ENCODE assay signal across 24 cellular contexts in genomic region chr3:160638184-160638583, GRCh38. TPM values are rescaled to one million over a fixed set of nuclear protein-coding genes. Genes with fewer than 3 reads are reported as not detected.
DNase-seq lines count a peak whose midpoint lies in the region; ATAC-seq, FAIRE-seq and TF ChIP-seq lines count a peak whose summit lies in the region.
"Had no signal": no experiment of that assay in that cellular context is flagged by ENCODE, and none has a peak within 500 bp of the region (broad histone marks: within the 10 kb centered on the region; RNA-seq: fewer than 3 reads in every experiment).

No MANE protein-coding gene starts in this region.

- no peaks in the 10 kb centered on the region for H3K4me1 ChIP-seq in A549
- no peaks in the 10 kb centered on the region for H3K4me1 ChIP-seq in IMR-90 (ENCODE audit: control insufficient read depth, insufficient read depth, low read length)
- no peaks in the 10 kb centered on the region for H3K4me1 ChIP-seq in K562 (replicated peaks in 1 of 2; ENCODE audit: control insufficient read depth in 2 of 2, insufficient read depth in 2 of 2, low read length in 2 of 2)
- peaks cover 0 to 4% (median 0%) of the 10 kb centered on the region in 4 experiments; a peak in 3 of 7 replicates for H3K4me1 ChIP-seq in H1 (replicated peaks in 1 of 4; ENCODE audit: control insufficient read depth in 3 of 4, insufficient read depth in 4 of 4, low read length in 3 of 4)
- H3K4me1 ChIP-seq: BLaER1 treated with 17β-estradiol and CSF1 and Interleukin-3, amounts not matched to agents 10 nM and 100 nM; Caco-2 had no signal

- no peak for TF ChIP-seq CTCF in A549 (IDR thresholded peaks at IDR 0.05)
- no peak for TF ChIP-seq CTCF in IMR-90 (conservative IDR thresholded peaks at IDR 0.05; ENCODE audit: low read depth, low read length)
- TF ChIP-seq CTCF in K562 (IDR thresholded peaks at IDR 0.05 in 2 of 3, conservative IDR thresholded peaks at IDR 0.05 in 1 of 3; ENCODE audit: insufficient read depth in 2 of 3, low read depth in 1 of 3, low read length in 3 of 3), result no peak
- no peak for TF ChIP-seq CTCF in H1 (IDR thresholded peaks at IDR 0.05; ENCODE audit: control extremely low read depth in 1 of 3, insufficient read depth in 1 of 3, low read depth in 1 of 3, low read length in 3 of 3)
- TF ChIP-seq CTCF in progenitor cell of endocrine pancreas (IDR thresholded peaks at IDR 0.05; ENCODE audit: unreplicated experiment), result no peak

- no peak overlapping the region for H3K56ac ChIP-seq in IMR-90 (ENCODE audit: extremely low read depth, insufficient read depth, low read length)
- H3K56ac ChIP-seq in H1 (replicated peaks; ENCODE audit: insufficient read length, low read depth, low read length), result no peak overlapping the region

- H3K4me2 ChIP-seq in A549 (no peak overlapping the region), IMR-90 (ENCODE audit: low read depth, low read length) (no peak overlapping the region), K562 (ENCODE audit: insufficient read depth, low read length) (no peak overlapping the region), H1 (ENCODE audit: insufficient read depth in 1 of 2, low read depth in 2 of 2, low read length in 2 of 2) (no peak overlapping the region)
- H3K4me2 ChIP-seq: BLaER1 treated with 17β-estradiol and CSF1 and Interleukin-3, amounts not matched to agents 10 nM and 100 nM had no signal

- TF ChIP-seq POLR2A in A549 (IDR thresholded peaks at IDR 0.05; ENCODE audit: low read length) (no peak), IMR-90 (IDR thresholded peaks at IDR 0.05; ENCODE audit: low read depth, low read length) (no peak), K562 (conservative IDR thresholded peaks at IDR 0.05) (no peak), H1 (IDR thresholded peaks at IDR 0.05; ENCODE audit: control extremely low read depth in 1 of 2, low read depth in 2 of 2, low read length in 2 of 2) (no peak)

- H3K79me1 ChIP-seq in IMR-90 (ENCODE audit: low read depth in 1 of 2, low read length in 2 of 2) (no peaks in the 10 kb centered on the region), H1 (ENCODE audit: low read depth, low read length) (no peaks in the 10 kb centered on the region)

- no peak overlapping the region for H2AK9ac ChIP-seq in IMR-90 (replicated peaks; ENCODE audit: low read depth, low read length, poor library complexity)

- no peak overlapping the region for H3K27ac Mint-ChIP-seq in progenitor cell of endocrine pancreas
- H3K27ac Mint-ChIP-seq: B cell; CD4-positive, alpha-beta T cell; CD8-positive, alpha-beta T cell had no signal

- no peak overlapping the region for H2BK12ac ChIP-seq in H1 (ENCODE audit: low read depth, low read length)

- no peak overlapping the region for H3K9ac ChIP-seq in IMR-90 (ENCODE audit: low read depth, low read length)
- no peak overlapping the region for H3K9ac ChIP-seq in K562 (ENCODE audit: insufficient read depth in 1 of 2, low read depth in 2 of 2, low read length in 2 of 2)
- no peak overlapping the region for H3K9ac ChIP-seq in H1 (replicated peaks in 1 of 4; ENCODE audit: extremely low read depth in 1 of 4, low read depth in 3 of 4, low read length in 3 of 4)
- H3K9ac ChIP-seq: BLaER1 treated with 17β-estradiol and CSF1 and Interleukin-3, amounts not matched to agents 10 nM and 100 nM had no signal

- H4K8ac ChIP-seq in IMR-90 (ENCODE audit: low read depth in 2 of 2, low read length in 2 of 2) (no peak overlapping the region), H1 (ENCODE audit: extremely low read depth, insufficient read depth, low read length) (no peak overlapping the region)

- H3K9me3 ChIP-seq in A549, result no peaks in the 10 kb centered on the region
- no peaks in the 10 kb centered on the region for H3K9me3 ChIP-seq in IMR-90 (ENCODE audit: control insufficient read depth, insufficient read depth, low read length)
- no peaks in the 10 kb centered on the region for H3K9me3 ChIP-seq in K562 (replicated peaks; ENCODE audit: control insufficient read depth, insufficient read depth, low read depth, low read length)
- no peaks in the 10 kb centered on the region for H3K9me3 ChIP-seq in H1 (ENCODE audit: insufficient read depth in 2 of 2, low read depth in 1 of 2, low read length in 1 of 2)
- H3K9me3 ChIP-seq: BLaER1 treated with 17β-estradiol and CSF1 and Interleukin-3, amounts not matched to agents 10 nM and 100 nM; Caco-2 had no signal

- H3K23me2 ChIP-seq in H1 (ENCODE audit: low read depth, low read length), result no peaks in the 10 kb centered on the region

- H3K4me3 ChIP-seq in A549, result no peak overlapping the region
- no peak overlapping the region for H3K4me3 ChIP-seq in IMR-90 (ENCODE audit: insufficient read depth, low read depth, low read length)
- no peak overlapping the region for H3K4me3 ChIP-seq in K562
- H3K4me3 ChIP-seq in H1 (ENCODE audit: extremely low read depth in 1 of 4, insufficient read depth in 2 of 4, low read depth in 3 of 4, low read length in 4 of 4), result no peak overlapping the region
- H3K4me3 ChIP-seq: BLaER1 treated with 17β-estradiol and CSF1 and Interleukin-3, amounts not matched to agents 10 nM and 100 nM had no signal

- dilution Hi-C loops in IMR-90 (cut with HindIII; ENCODE audit: low sequenced_read_pairs, unreplicated experiment), result no loop called here

- no TSS peak for BruUV-seq in IMR-90 (replicated peaks; lab: Mats Ljungman, UMichigan)
- BruUV-seq in K562 (replicated peaks; lab: Mats Ljungman, UMichigan), result no TSS peak

- FAIRE-seq in A549 (lab: Jason Lieb, UNC), result no peak
- FAIRE-seq in K562 (lab: Jason Lieb, UNC), result no peak
- FAIRE-seq in H1 (lab: Jason Lieb, UNC), result no peak
- FAIRE-seq: A204.1, D721Med, G401.6, GM12891, GM19239 had no signal

- H2BK5ac ChIP-seq in IMR-90 (ENCODE audit: low read depth, low read length, poor library complexity, severe bottlenecking) (no peak overlapping the region), H1 (ENCODE audit: low read depth, low read length) (no peak overlapping the region)

- no peaks in the 10 kb centered on the region for H3K36me3 Mint-ChIP-seq in activated T-cell treated with anti-CD3 and anti-CD28 coated beads, Interleukin-2, amount 50 U/mL, for 4 hours (ENCODE audit: insufficient read depth)
- H3K36me3 Mint-ChIP-seq in progenitor cell of endocrine pancreas (ENCODE audit: insufficient read depth), result no peaks in the 10 kb centered on the region
- H3K36me3 Mint-ChIP-seq: CD8-positive, alpha-beta T cell had no signal

- H3K4ac ChIP-seq in IMR-90 (ENCODE audit: low read depth, low read length) (no peak overlapping the region), H1 (replicated peaks; ENCODE audit: insufficient read length, low read depth, low read length) (no peak overlapping the region)

- H2AFZ ChIP-seq in IMR-90 (replicated peaks; ENCODE audit: low read length, poor library complexity), result no peak overlapping the region
- no peak overlapping the region for H2AFZ ChIP-seq in K562 (ENCODE audit: low read depth, low read length)
- H2AFZ ChIP-seq in H1 (ENCODE audit: low read length), result no peak overlapping the region

- H2BK20ac ChIP-seq in IMR-90 (ENCODE audit: low read depth, low read length) (no peak overlapping the region), H1 (ENCODE audit: low read length) (no peak overlapping the region)

- no peaks in the 10 kb centered on the region for H3K9me3 Mint-ChIP-seq in activated T-cell treated with anti-CD3 and anti-CD28 coated beads, Interleukin-2, amount 50 U/mL, for 4 hours
- H3K9me3 Mint-ChIP-seq in progenitor cell of endocrine pancreas (ENCODE audit: low read depth), result no peaks in the 10 kb centered on the region
- H3K9me3 Mint-ChIP-seq: CD4-positive, alpha-beta T cell; CD8-positive, alpha-beta T cell had no signal

- H2BK120ac ChIP-seq in IMR-90 (ENCODE audit: low read depth, low read length), result no peak overlapping the region
- no peak overlapping the region for H2BK120ac ChIP-seq in H1 (replicated peaks; ENCODE audit: low read depth, low read length)

- DNase-seq in A549 (ENCODE audit: low read depth in 1 of 2, low spot score in 1 of 2) (no peak), IMR-90 (no peak), K562 (ENCODE audit: extremely low read depth in 1 of 4, low spot score in 3 of 4) (no peak), H1 (ENCODE audit: low read depth in 1 of 2, low spot score in 2 of 2) (no peak), progenitor cell of endocrine pancreas (ENCODE audit: low spot score, unreplicated experiment) (no peak)
- DNase-seq in activated T-cell treated with anti-CD3 and anti-CD28 coated beads, Interleukin-2, amount 50 U/mL, for 4 hours, result no peak
- DNase-seq: 8988T; AML-193; Caco-2; Calu3; CD4-positive, alpha-beta T cell; CD8-positive, alpha-beta T cell; DMS79 treated with DMSO at 0.1 percent for 48 hours; GF-D8 had no signal

- no peak overlapping the region for H2AK5ac ChIP-seq in IMR-90 (ENCODE audit: low read depth, low read length)
- H2AK5ac ChIP-seq in H1 (ENCODE audit: low read depth, low read length), result no peak overlapping the region

- no peaks in the 10 kb centered on the region for H3K9me1 ChIP-seq in IMR-90 (ENCODE audit: insufficient read depth, low read length)
- H3K9me1 ChIP-seq in K562 (ENCODE audit: control insufficient read depth, insufficient read depth, low read length), result no peaks in the 10 kb centered on the region

- H4K5ac ChIP-seq in IMR-90 (ENCODE audit: low read depth, low read length), result no peak overlapping the region
- no peak overlapping the region for H4K5ac ChIP-seq in H1 (ENCODE audit: insufficient read length, low read depth, low read length)

- ATAC-seq in A549 (no peak), IMR-90 (ENCODE audit: low read depth) (no peak), K562 (no peak), GM21619 (IDR thresholded peaks at IDR 0.05; ENCODE audit: unreplicated experiment) (no peak)
- no peak for ATAC-seq in activated T-cell treated with anti-CD3 and anti-CD28 coated beads, Interleukin-2, amount 50 U/mL, for 4 hours
- ATAC-seq: CD8-positive, alpha-beta T cell had no signal

- CTCF ChIA-PET in A549 (lab: Yijun Ruan, JAX), result no interaction called here
- CTCF ChIA-PET in IMR-90 (lab: Yijun Ruan, JAX), result interaction anchor here (0.6 kb wide), 1 partner anchor 1799 kb away, joined by 3 read pairs; no protein-coding TSS in a partner anchor
- CTCF ChIA-PET in K562 (lab: Yijun Ruan, JAX; ENCODE audit: low intra/inter-chr PET ratio), result no interaction called here
- CTCF ChIA-PET in H1 (lab: Charles Lee; ENCODE audit: partially characterized antibody), result no interaction called here

- H3K27me3 ChIP-seq in IMR-90 (ENCODE audit: control insufficient read depth, insufficient read depth, low read length) (no peaks in the 10 kb centered on the region), K562 (ENCODE audit: control insufficient read depth in 2 of 2, insufficient read depth in 2 of 2, low read length in 2 of 2) (no peaks in the 10 kb centered on the region; a peak in 1 of 5 replicates), H1 (replicated peaks in 1 of 4; ENCODE audit: control insufficient read depth in 3 of 4, extremely low read depth in 1 of 4, insufficient read depth in 3 of 4, low read length in 3 of 4) (no peaks in the 10 kb centered on the region)
- H3K27me3 ChIP-seq: BLaER1 treated with 17β-estradiol and CSF1 and Interleukin-3, amounts not matched to agents 10 nM and 100 nM had no signal

- TF ChIP-seq RAD21 in A549 (conservative IDR thresholded peaks at IDR 0.05 in 1 of 2, IDR thresholded peaks at IDR 0.05 in 1 of 2) (no peak), IMR-90 (IDR thresholded peaks at IDR 0.05; ENCODE audit: low read length) (no peak), K562 (CRISPR knock-in tag; conservative IDR thresholded peaks at IDR 0.05 in 1 of 2, IDR thresholded peaks at IDR 0.05 in 1 of 2) (no peak), H1 (IDR thresholded peaks at IDR 0.05 in 1 of 2, conservative IDR thresholded peaks at IDR 0.05 in 1 of 2; ENCODE audit: low read depth in 2 of 2, low read length in 2 of 2) (no peak)

- H3K36me3 ChIP-seq in IMR-90 (ENCODE audit: control insufficient read depth, insufficient read depth, low read length) (no peaks in the 10 kb centered on the region), K562 (ENCODE audit: control insufficient read depth, insufficient read depth, low read length) (no peaks in the 10 kb centered on the region), H1 (ENCODE audit: control insufficient read depth in 2 of 4, insufficient read depth in 4 of 4, low read length in 3 of 4) (no peaks in the 10 kb centered on the region)
- H3K36me3 ChIP-seq: BLaER1 treated with 17β-estradiol and CSF1 and Interleukin-3, amounts not matched to agents 10 nM and 100 nM had no signal

- H2BK15ac ChIP-seq in IMR-90 (ENCODE audit: low read depth, low read length) (no peak overlapping the region), H1 (ENCODE audit: low read length) (no peak overlapping the region)

- H3K18ac ChIP-seq in IMR-90 (ENCODE audit: low read depth, low read length), result no peak overlapping the region
- H3K18ac ChIP-seq in H1 (ENCODE audit: extremely low read depth, low read length), result no peak overlapping the region

- H3K4me3 Mint-ChIP-seq in activated T-cell treated with anti-CD3 and anti-CD28 coated beads, Interleukin-2, amount 50 U/mL, for 4 hours, result no peak overlapping the region
- H3K4me3 Mint-ChIP-seq in progenitor cell of endocrine pancreas (ENCODE audit: low read depth), result no peak overlapping the region
- H3K4me3 Mint-ChIP-seq: B cell; CD4-positive, alpha-beta T cell; CD8-positive, alpha-beta T cell had no signal

- TF ChIP-seq EP300 in A549 (IDR thresholded peaks at IDR 0.05) (no peak), K562 (IDR thresholded peaks at IDR 0.05; ENCODE audit: low read length) (no peak), H1 (IDR thresholded peaks at IDR 0.05; ENCODE audit: borderline replicate concordance in 1 of 2, low read depth in 2 of 2, low read length in 2 of 2) (no peak)

- H3K23ac ChIP-seq in IMR-90 (ENCODE audit: low read depth, low read length) (no peak overlapping the region), H1 (ENCODE audit: insufficient read length) (no peak overlapping the region)

- intact Hi-C loops in IMR-90 (cut with micrococcal nuclease), result no loop called here
- intact Hi-C loops in K562 (cut with micrococcal nuclease), result no loop called here

- in situ Hi-C loops in IMR-90 (cut with MboI; ENCODE audit: low sequenced_read_pairs), result no loop called here
- in situ Hi-C loops in K562 (cut with MboI), result no loop called here

- H3K14ac ChIP-seq in IMR-90 (replicated peaks; ENCODE audit: low read depth, low read length) (no peak overlapping the region), H1 (ENCODE audit: insufficient read length) (no peak overlapping the region)

- POLR2A ChIA-PET in A549 (lab: Yijun Ruan, JAX), result no interaction called here
- POLR2A ChIA-PET in IMR-90 (lab: Charles Lee; ENCODE audit: unreplicated experiment), result no interaction called here
- POLR2A ChIA-PET in K562 (lab: Yijun Ruan, JAX), result no interaction called here
- POLR2A ChIA-PET in H1 (lab: Charles Lee; ENCODE audit: partially characterized antibody), result no interaction called here

- H3K79me2 ChIP-seq in K562 (ENCODE audit: control insufficient read depth, insufficient read depth, low read length) (no peaks in the 10 kb centered on the region), H1 (ENCODE audit: control insufficient read depth in 1 of 2, insufficient read depth in 2 of 2, low read length in 2 of 2) (no peaks in the 10 kb centered on the region)

- 52% methylated on average over 2 of the region's 2 CpGs for WGBS in A549 (ENCODE audit: missing lambda C conversion rate)
- 17% methylated on average over 1 of the region's 2 CpGs; no CpG with 5 or more reads in 1 of the 2 experiments for WGBS in IMR-90 (ENCODE audit: extremely low coverage in 2 of 2, insufficient read length in 1 of 2), 2 experiments
- 5% methylated on average over 2 of the region's 2 CpGs for WGBS in K562 (ENCODE audit: insufficient coverage, low coverage, missing lambda C conversion rate)
- WGBS in H1 (ENCODE audit: extremely low coverage in 1 of 2, insufficient coverage in 1 of 2, insufficient read length in 1 of 2, insufficient replicate concordance in 2 of 2, low coverage in 1 of 2, low lambda C conversion rate in 2 of 2, missing lambda C conversion rate in 1 of 2), 2 experiments, result 89% methylated on average over 2 of the region's 2 CpGs; no CpG with 5 or more reads in 1 of the 2 experiments

- H3K4me1 Mint-ChIP-seq in activated T-cell treated with anti-CD3 and anti-CD28 coated beads, Interleukin-2, amount 50 U/mL, for 4 hours (ENCODE audit: low read depth), result no peaks in the 10 kb centered on the region
- peaks cover 2% of the 10 kb centered on the region for H3K4me1 Mint-ChIP-seq in progenitor cell of endocrine pancreas (ENCODE audit: low read depth)
- H3K4me1 Mint-ChIP-seq: B cell had no signal

- H4K91ac ChIP-seq in IMR-90 (ENCODE audit: insufficient read depth, low read depth, low read length) (no peak overlapping the region), H1 (replicated peaks; ENCODE audit: insufficient read length, low read length) (no peak overlapping the region)

- peaks cover 8% of the 10 kb centered on the region for H3K27me3 Mint-ChIP-seq in activated T-cell treated with anti-CD3 and anti-CD28 coated beads, Interleukin-2, amount 50 U/mL, for 4 hours (ENCODE audit: low read depth)
- no peaks in the 10 kb centered on the region for H3K27me3 Mint-ChIP-seq in progenitor cell of endocrine pancreas
- H3K27me3 Mint-ChIP-seq: CD4-positive, alpha-beta T cell had no signal

- H4K20me1 ChIP-seq in IMR-90 (ENCODE audit: insufficient read depth, low read length) (no peaks in the 10 kb centered on the region), K562 (replicated peaks; ENCODE audit: control insufficient read depth, insufficient read depth, low read length) (no peaks in the 10 kb centered on the region; the same call in 1 of the 2 replicates), H1 (replicated peaks in 1 of 2; ENCODE audit: control insufficient read depth in 1 of 2, insufficient read depth in 2 of 2, low read length in 2 of 2) (no peaks in the 10 kb centered on the region)
- H4K20me1 ChIP-seq: BLaER1 treated with 17β-estradiol and CSF1 and Interleukin-3, amounts not matched to agents 10 nM and 100 nM had no signal

- H3K27ac ChIP-seq in A549, result no peak overlapping the region
- H3K27ac ChIP-seq in IMR-90 (ENCODE audit: insufficient read depth, low read length), result no peak overlapping the region
- H3K27ac ChIP-seq in K562 (ENCODE audit: extremely low read depth, low read depth, low read length), result no peak overlapping the region
- H3K27ac ChIP-seq in H1 (ENCODE audit: low read depth, low read length), result no peak overlapping the region
- H3K27ac ChIP-seq: BLaER1 treated with 17β-estradiol and CSF1 and Interleukin-3, amounts not matched to agents 10 nM and 100 nM; C4-2B had no signal

RNA-seq across cellular contexts. Expression of gene ARL14, which starts 38.8 kb away (rescaled TPM):
- polyA plus RNA-seq in A549 (2011; rRNA removed) (0.44 and 0.48 TPM in 2 replicates), A549 (2017; fragmentation: RNase III; extraction: RNeasy Plus Mini Kit Qiagen cat#74134 plus additional on column Dnase treatment) (0.14 to 0.37 TPM (median 0.24 TPM) in 3 replicates), IMR-90 (2012; rRNA removed) (0.15 TPM in 1 of 2 replicates, not detected in the other), K562 (2011; rRNA removed) (not detected in 2 replicates), K562 (2014; fragmentation: Illumina TruSeq; extraction: Trizol) (not detected in 2 replicates), K562 (2014; fragmentation: Nextera tagmentation; extraction: Ambion mirVana) (not detected), K562 (2014; rRNA removed) (0.18 TPM in 1 of 2 replicates, not detected in the other), H1 (2011; rRNA removed) (not detected in 2 replicates)
- polyA plus RNA-seq in A549 (2012; cell fraction: cytosol; rRNA removed), result 0.17 and 0.27 TPM in 2 replicates
- polyA plus RNA-seq in A549 (2012; cell fraction: nucleus; rRNA removed), result 0.09 and 0.10 TPM in 2 replicates
- polyA minus RNA-seq in A549 (2011; rRNA and poly(A)+ RNA removed), result 0.33 TPM in 1 of 2 replicates, not detected in the other
- total RNA-seq in IMR-90 (2012; rRNA removed) (under 0.01 and 0.18 TPM in 2 replicates), K562 (2014; rRNA removed) (not detected in 2 replicates), K562 (2014; rRNA removed; fragmentation: Illumina TruSeq; extraction: Trizol) (not detected in 2 replicates), K562 (2015; rRNA removed; fragmentation: Illumina TruSeq; extraction: Trizol) (0.11 TPM in 1 of 2 replicates, not detected in the other), K562 (2021) (not detected in 2 replicates), progenitor cell of endocrine pancreas (0.50 and 1.00 TPM in 2 replicates)
- not detected in 2 replicates for polyA plus RNA-seq in IMR-90 (2012; cell fraction: cytosol; rRNA removed)
- not detected in 2 replicates for polyA plus RNA-seq in IMR-90 (2012; cell fraction: nucleus; rRNA removed; ENCODE audit: low replicate concordance)
- total RNA-seq in K562 (2011; cell fraction: chromatin; rRNA removed; ENCODE audit: low replicate concordance), result not detected in 2 replicates
- total RNA-seq in K562 (2011; cell fraction: nucleolus; rRNA removed), result not detected in 2 replicates
- not detected in 2 replicates for total RNA-seq in K562 (2011; cell fraction: nucleoplasm; rRNA removed)
- polyA plus RNA-seq in K562 (2011; cell fraction: cytosol; rRNA removed), result not detected in 2 replicates
- not detected in 2 replicates for polyA plus RNA-seq in K562 (2011; cell fraction: nucleus; rRNA removed)
- polyA plus RNA-seq in K562 (2012), result not detected in 2 replicates
- not detected in 2 replicates for polyA minus RNA-seq in K562 (2011; rRNA and poly(A)+ RNA removed)
- not detected in 2 replicates for polyA minus RNA-seq in K562 (2011; cell fraction: cytosol; rRNA and poly(A)+ RNA removed)
- not detected in 2 replicates for polyA minus RNA-seq in K562 (2011; cell fraction: nucleus; rRNA and poly(A)+ RNA removed)
- total RNA-seq in H1 (2021; fragmentation: NEBNext Ultra II Directional; extraction: Animal tissue kit (Norgen Biotek cat#: 25700)), result not detected in 2 replicates
- polyA plus RNA-seq in H1 (2011; cell fraction: cytosol; rRNA removed), result not detected
- not detected for polyA plus RNA-seq in H1 (2011; cell fraction: nucleus; rRNA removed)
- polyA plus RNA-seq in H1 (2012, experiment 1 of 2), result not detected in 4 replicates
- not detected for polyA plus RNA-seq in H1 (2012, experiment 2 of 2)
- polyA plus RNA-seq in H1 (2013, experiment 1 of 2), result not detected
- polyA plus RNA-seq in H1 (2013, experiment 2 of 2), result not detected
- not detected in 2 replicates for polyA minus RNA-seq in H1 (2011; rRNA and poly(A)+ RNA removed)
- polyA minus RNA-seq in H1 (2011; cell fraction: cytosol; rRNA and poly(A)+ RNA removed), result not detected
- not detected for polyA minus RNA-seq in H1 (2011; cell fraction: nucleus; rRNA and poly(A)+ RNA removed)
- total RNA-seq in activated T-cell treated with anti-CD3 and anti-CD28 coated beads, Interleukin-2, amount 50 U/mL, for 4 hours, result not detected
- total RNA-seq: CD4-positive, alpha-beta T cell; CD8-positive, alpha-beta T cell had no signal
- polyA plus RNA-seq: BJ had no signal
